ENCODE assay signal across 15 cellular contexts in the genomic region with DNA sequence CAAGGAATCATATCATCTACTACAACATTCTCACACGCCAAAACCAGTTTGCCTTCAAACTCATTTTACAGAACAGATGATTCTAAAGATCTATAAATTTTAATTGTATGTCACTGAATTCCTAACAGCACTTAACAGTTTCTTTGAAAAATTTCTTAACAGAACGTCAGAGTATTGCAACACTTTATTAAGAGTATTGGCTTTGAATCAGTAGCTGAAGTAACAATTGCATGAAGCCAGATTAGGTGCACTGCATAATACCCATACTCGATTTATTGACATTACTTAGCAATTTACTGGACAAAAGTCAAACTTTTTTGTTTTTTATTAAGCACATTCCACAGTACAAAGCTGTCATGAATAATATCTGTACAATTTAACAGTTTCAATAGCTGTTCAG.
DNase-seq lines count a peak whose midpoint lies in the region; ATAC-seq, FAIRE-seq and TF ChIP-seq lines count a peak whose summit lies in the region.
"Had no signal": no experiment of that assay in that cellular context is flagged by ENCODE, and none has a peak within 500 bp of the region (broad histone marks: within the 10 kb centered on the region; RNA-seq: fewer than 3 reads in every experiment).

No MANE protein-coding gene starts in this region.

- TF ChIP-seq RAD21 in HepG2 (CRISPR knock-in tag; IDR thresholded peaks at IDR 0.05), result no peak
- TF ChIP-seq RAD21 in K562 (CRISPR knock-in tag; conservative IDR thresholded peaks at IDR 0.05 in 1 of 2, IDR thresholded peaks at IDR 0.05 in 1 of 2), result no peak

- H2AFZ ChIP-seq in HepG2 (ENCODE audit: low read length) (no peak overlapping the region), K562 (ENCODE audit: low read depth, low read length) (no peak overlapping the region)

- in situ Hi-C loops in HepG2 (cut with HindIII; ENCODE audit: extremely low pct_ligation_motif_present, low pct_unique_long_range_greater_than_20kb), result no loop called here
- in situ Hi-C loops in K562 (cut with MboI), result no loop called here

- FAIRE-seq in HepG2 (lab: Jason Lieb, UNC) (no peak), K562 (lab: Jason Lieb, UNC) (no peak), D721Med (lab: Jason Lieb, UNC) (no peak)
- FAIRE-seq: A204.1, GM12878 had no signal

- H3K4me2 ChIP-seq in HepG2 (ENCODE audit: low read depth, low read length) (no peak overlapping the region), K562 (ENCODE audit: insufficient read depth, low read length) (no peak overlapping the region)
- H3K4me2 ChIP-seq: BLaER1 had no signal

- TF ChIP-seq POLR2A in HepG2 (IDR thresholded peaks at IDR 0.05; ENCODE audit: insufficient read depth in 1 of 2, low read depth in 2 of 2, low read length in 2 of 2) (no peak), right lobe of liver (IDR thresholded peaks at IDR 0.05) (no peak), K562 (conservative IDR thresholded peaks at IDR 0.05) (no peak)

- H3K27me3 ChIP-seq in HepG2 (ENCODE audit: control insufficient read depth in 1 of 2, insufficient read depth in 2 of 2, low read length in 2 of 2), result no peaks in the 10 kb centered on the region
- H3K27me3 ChIP-seq in right lobe of liver, result no peaks in the 10 kb centered on the region
- H3K27me3 ChIP-seq in K562 (ENCODE audit: control insufficient read depth in 2 of 2, insufficient read depth in 2 of 2, low read length in 2 of 2), result no peaks in the 10 kb centered on the region
- H3K27me3 ChIP-seq: BLaER1 had no signal

- H3K9ac ChIP-seq in HepG2 (ENCODE audit: insufficient read depth, low read depth, low read length) (no peak overlapping the region), K562 (ENCODE audit: insufficient read depth in 1 of 2, low read depth in 2 of 2, low read length in 2 of 2) (no peak overlapping the region)
- H3K9ac ChIP-seq: BLaER1 had no signal

- H3K9me1 ChIP-seq in K562 (ENCODE audit: control insufficient read depth, insufficient read depth, low read length), result no peaks in the 10 kb centered on the region

- WGBS in HepG2 (ENCODE audit: low lambda C conversion rate), result 99% methylated on average over 3 of the region's 3 CpGs
- 48% methylated on average over 3 of the region's 3 CpGs for WGBS in right lobe of liver (ENCODE audit: insufficient coverage, low coverage, low lambda C conversion rate, missing lambda C conversion rate)
- 62% methylated on average over 3 of the region's 3 CpGs for WGBS in K562 (ENCODE audit: insufficient coverage, low coverage, missing lambda C conversion rate)

- TF ChIP-seq EP300 in HepG2 (IDR thresholded peaks at IDR 0.05; ENCODE audit: low read depth in 2 of 2, low read length in 2 of 2) (no peak), HepG2 (CRISPR knock-in tag; IDR thresholded peaks at IDR 0.05; ENCODE audit: borderline replicate concordance) (no peak), K562 (IDR thresholded peaks at IDR 0.05; ENCODE audit: low read length) (no peak)

- CTCF ChIA-PET in HepG2 (lab: Yijun Ruan, JAX; ENCODE audit: low intra/inter-chr PET ratio, low total read pairs), result no interaction called here
- CTCF ChIA-PET in K562 (lab: Yijun Ruan, JAX; ENCODE audit: low intra/inter-chr PET ratio), result no interaction called here

- no peak for DNase-seq in HepG2 (ENCODE audit: low spot score)
- no peak for DNase-seq in right lobe of liver
- DNase-seq in K562 (ENCODE audit: extremely low read depth in 1 of 4, low spot score in 3 of 4), result no peak
- peak; percentile 47 for DNase-seq in fibroblast of the aortic adventitia (ENCODE audit: low read depth)
- DNase-seq in A172 (ENCODE audit: low spot score), result no peak
- no peak for DNase-seq in D721Med (ENCODE audit: insufficient read length, low spot score)
- no peak for DNase-seq in activated CD4-positive, alpha-beta T cell treated with anti-CD3 and anti-CD28 coated beads for 48 hours
- DNase-seq: ACHN; CD4-positive, alpha-beta memory T cell; DMS79 treated with DMSO at 0.1 percent for 48 hours; GF-D8 had no signal

- H4K20me1 ChIP-seq in HepG2 (ENCODE audit: insufficient read depth, low read length), result 0 out of 2 replicates have a peak, but pooled peaks cover 2% of the 10 kb centered on the region
- H4K20me1 ChIP-seq in K562 (replicated peaks; ENCODE audit: control insufficient read depth, insufficient read depth, low read length), result no peaks in the 10 kb centered on the region

- BruUV-seq in HepG2 (replicated peaks; lab: Mats Ljungman, UMichigan) (no TSS peak), K562 (replicated peaks; lab: Mats Ljungman, UMichigan) (no TSS peak)

- H3K4me3 ChIP-seq in HepG2 (replicated peaks in 1 of 3; ENCODE audit: insufficient read depth in 1 of 3, low read depth in 2 of 3, low read length in 3 of 3) (no peak overlapping the region), right lobe of liver (no peak overlapping the region), K562 (no peak overlapping the region), fibroblast of the aortic adventitia (ENCODE audit: low read depth, low read length) (no peak overlapping the region)
- H3K4me3 ChIP-seq: BLaER1, GM12878, HAP-1 had no signal

- H3K27ac ChIP-seq in HepG2 (ENCODE audit: extremely low read length, insufficient read depth, low read length) (no peak overlapping the region), right lobe of liver (no peak overlapping the region), K562 (ENCODE audit: extremely low read depth, low read depth, low read length) (no peak overlapping the region)
- H3K27ac ChIP-seq: BLaER1 had no signal

- H3K79me2 ChIP-seq in HepG2 (ENCODE audit: insufficient read depth, low read length) (no peaks in the 10 kb centered on the region), K562 (ENCODE audit: control insufficient read depth, insufficient read depth, low read length) (no peaks in the 10 kb centered on the region)

- H3K9me3 ChIP-seq in HepG2 (ENCODE audit: low read length) (no peaks in the 10 kb centered on the region), right lobe of liver (no peaks in the 10 kb centered on the region), K562 (replicated peaks; ENCODE audit: control insufficient read depth, insufficient read depth, low read depth, low read length) (no peaks in the 10 kb centered on the region)
- H3K9me3 ChIP-seq: BLaER1, HAP-1 had no signal

- TF ChIP-seq CTCF in HepG2 (CRISPR knock-in tag; IDR thresholded peaks at IDR 0.05) (no peak), right lobe of liver (IDR thresholded peaks at IDR 0.05) (no peak), K562 (IDR thresholded peaks at IDR 0.05 in 2 of 3, conservative IDR thresholded peaks at IDR 0.05 in 1 of 3; ENCODE audit: insufficient read depth in 2 of 3, low read depth in 1 of 3, low read length in 3 of 3) (no peak), fibroblast of the aortic adventitia (IDR thresholded peaks at IDR 0.05; ENCODE audit: insufficient read depth, low read length) (no peak), D721Med (IDR thresholded peaks at IDR 0.05; ENCODE audit: insufficient read depth, missing control alignments) (no peak)

- intact Hi-C loops in HepG2 (cut with micrococcal nuclease; ENCODE audit: unreplicated experiment), result no loop called here
- intact Hi-C loops in right lobe of liver (cut with DNase I), result no loop called here
- intact Hi-C loops in K562 (cut with micrococcal nuclease), result no loop called here

- H3K36me3 ChIP-seq in HepG2 (replicated peaks in 1 of 2; ENCODE audit: control insufficient read depth in 1 of 2, insufficient read depth in 2 of 2, low read length in 2 of 2) (peaks cover 2 to 24% of the 10 kb centered on the region in 2 experiments; a peak in 3 of 5 replicates), right lobe of liver (peaks cover 0 to 3% (median 0%) of the 10 kb centered on the region in 4 donors), K562 (ENCODE audit: control insufficient read depth, insufficient read depth, low read length) (peaks cover 4% of the 10 kb centered on the region; the same call in 2 of the 3 replicates)
- H3K36me3 ChIP-seq: HAP-1 had no signal

- no peak for ATAC-seq in HepG2
- no peak for ATAC-seq in right lobe of liver
- no peak for ATAC-seq in K562
- ATAC-seq: GM12878 had no signal

- H3K4me1 ChIP-seq in HepG2 (ENCODE audit: insufficient read depth, low read length) (0 out of 2 replicates have a peak, but pooled peaks cover 4% of the 10 kb centered on the region), right lobe of liver (no peaks in the 10 kb centered on the region), K562 (replicated peaks in 1 of 2; ENCODE audit: control insufficient read depth in 2 of 2, insufficient read depth in 2 of 2, low read length in 2 of 2) (no peaks in the 10 kb centered on the region)
- H3K4me1 ChIP-seq: HAP-1 had no signal

- POLR2A ChIA-PET in HepG2 (lab: Yijun Ruan, JAX) (no interaction called here), K562 (lab: Yijun Ruan, JAX) (interaction anchor here (1.0 to 1.4 kb wide), 2 partner anchors 9 to 11 kb away, joined by 3 to 4 read pairs; no protein-coding TSS in a partner anchor)

TF ChIP-seq in HepG2, 621 proteins besides CTCF, POLR2A, EP300 and RAD21:
- TF ChIP-seq CEBPB (IDR thresholded peaks at IDR 0.05; ENCODE audit: borderline replicate concordance, low read depth, low read length), result 0 out of 2 replicates have a peak, but pooled peaks have one; percentile 43
- TF ChIP-seq RCOR2 (CRISPR knock-in tag; IDR thresholded peaks at IDR 0.05), result no peak
- TF ChIP-seq, protein P1, sequence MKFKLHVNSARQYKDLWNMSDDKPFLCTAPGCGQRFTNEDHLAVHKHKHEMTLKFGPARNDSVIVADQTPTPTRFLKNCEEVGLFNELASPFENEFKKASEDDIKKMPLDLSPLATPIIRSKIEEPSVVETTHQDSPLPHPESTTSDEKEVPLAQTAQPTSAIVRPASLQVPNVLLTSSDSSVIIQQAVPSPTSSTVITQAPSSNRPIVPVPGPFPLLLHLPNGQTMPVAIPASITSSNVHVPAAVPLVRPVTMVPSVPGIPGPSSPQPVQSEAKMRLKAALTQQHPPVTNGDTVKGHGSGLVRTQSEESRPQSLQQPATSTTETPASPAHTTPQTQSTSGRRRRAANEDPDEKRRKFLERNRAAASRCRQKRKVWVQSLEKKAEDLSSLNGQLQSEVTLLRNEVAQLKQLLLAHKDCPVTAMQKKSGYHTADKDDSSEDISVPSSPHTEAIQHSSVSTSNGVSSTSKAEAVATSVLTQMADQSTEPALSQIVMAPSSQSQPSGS (CRISPR knock-in tag; IDR thresholded peaks at IDR 0.05), result no peak

TF ChIP-seq in K562, 482 proteins besides CTCF, POLR2A, EP300 and RAD21 (continues in another document):
- 0 out of 2 replicates have a peak, but pooled peaks have one; percentile 5 for TF ChIP-seq CEBPB (tag; IDR thresholded peaks at IDR 0.05)
- TF ChIP-seq ZNF263 (CRISPR knock-in tag; IDR thresholded peaks at IDR 0.05; ENCODE audit: borderline replicate concordance), result no peak

Comparison
In these comparisons a context has a peak if more than half of its experiments do, and no peak if none do; other contexts are left out.
1. Of the 241 proteins assayed by ChIP-seq in both HepG2 and K562: peak only in HepG2: none; only in K562: none; in both: CEBPB; in neither: 239; mixed calls (peak in some experiments, not most) for 1.